Comparison of ENCODE assay signal across 8 cellular contexts in genomic region chr13:71865858-71866172, GRCh38. TPM values are rescaled to one million over a fixed set of nuclear protein-coding genes. Genes with fewer than 3 reads are reported as not detected.
DNase-seq lines count a peak whose midpoint lies in the region; ATAC-seq and TF ChIP-seq lines count a peak whose summit lies in the region.

No MANE protein-coding gene starts in this region.

- H3K36me3 ChIP-seq in skeletal muscle satellite cell (ENCODE audit: insufficient read depth, low read length) = no peaks in the 10 kb centered on the region

- H3K9ac ChIP-seq in skeletal muscle satellite cell (ENCODE audit: low read depth, low read length) = no peak overlapping the region

- no peak for DNase-seq in activated naive CD4-positive, alpha-beta T cell treated with anti-CD3 and anti-CD28 coated beads, Interleukin-2, amount 50 U/mL, for 16 hours
- no peak for DNase-seq in activated B cell treated with CpG ODN at 0.5 μM for 24 hours
- peak; percentile 1 for DNase-seq in hepatic stellate cell (ENCODE audit: low spot score)
- DNase-seq in SW480 (ENCODE audit: low spot score) = no peak
- no peak for DNase-seq in Kasumi-1 (lab: John Stamatoyannopoulos, UW)

- no peaks in the 10 kb centered on the region for H3K36me3 Mint-ChIP-seq in activated naive CD4-positive, alpha-beta T cell treated with anti-CD3 and anti-CD28 coated beads, Interleukin-2, amount 50 U/mL, for 24 hours
- H3K36me3 Mint-ChIP-seq in activated B cell treated with CpG ODN at 0.5 μM for 24 hours (ENCODE audit: low read depth) = no peaks in the 10 kb centered on the region

- CTCF ChIA-PET in activated B cell treated with CpG ODN at 0.5 μM for 24 hours (lab: Charles Lee) = no interaction called here

- H3K4me1 Mint-ChIP-seq in activated naive CD4-positive, alpha-beta T cell treated with anti-CD3 and anti-CD28 coated beads, Interleukin-2, amount 50 U/mL, for 24 hours = peaks cover 27% of the 10 kb centered on the region
- peaks cover 26% of the 10 kb centered on the region for H3K4me1 Mint-ChIP-seq in activated B cell treated with CpG ODN at 0.5 μM for 24 hours

- no peaks in the 10 kb centered on the region for H3K9me3 ChIP-seq in skeletal muscle satellite cell (replicated peaks; ENCODE audit: low read length)

- no peak for TF ChIP-seq CTCF in activated B cell treated with CpG ODN at 0.5 μM for 24 hours (IDR thresholded peaks at IDR 0.05)

- ATAC-seq in activated B cell treated with CpG ODN at 0.5 μM for 24 hours (ENCODE audit: low read depth) (no peak), HG03108 (IDR thresholded peaks at IDR 0.05; ENCODE audit: unreplicated experiment) (no peak)

- intact Hi-C loops in activated B cell treated with CpG ODN at 0.5 μM for 24 hours (cut with micrococcal nuclease) = no loop called here

- POLR2A ChIA-PET in activated B cell treated with CpG ODN at 0.5 μM for 24 hours (lab: Charles Lee) = no interaction called here

- H3K27me3 ChIP-seq in skeletal muscle satellite cell (ENCODE audit: control insufficient read depth, insufficient read depth, low read length) = peaks cover 86% of the 10 kb centered on the region

- H3K4me2 ChIP-seq in skeletal muscle satellite cell (ENCODE audit: low read length) = peak overlapping the region; percentile 94

- H3K9me3 Mint-ChIP-seq in activated naive CD4-positive, alpha-beta T cell treated with anti-CD3 and anti-CD28 coated beads, Interleukin-2, amount 50 U/mL, for 24 hours = no peaks in the 10 kb centered on the region
- no peaks in the 10 kb centered on the region for H3K9me3 Mint-ChIP-seq in activated B cell treated with CpG ODN at 0.5 μM for 24 hours

- no peak overlapping the region for H3K27ac Mint-ChIP-seq in activated naive CD4-positive, alpha-beta T cell treated with anti-CD3 and anti-CD28 coated beads, Interleukin-2, amount 50 U/mL, for 24 hours
- no peak overlapping the region for H3K27ac Mint-ChIP-seq in activated B cell treated with CpG ODN at 0.5 μM for 24 hours

- H3K4me3 ChIP-seq in skeletal muscle satellite cell (ENCODE audit: low read length) = peak overlapping the region; percentile 73

- H3K4me3 Mint-ChIP-seq in activated naive CD4-positive, alpha-beta T cell treated with anti-CD3 and anti-CD28 coated beads, Interleukin-2, amount 50 U/mL, for 24 hours = peak overlapping the region; percentile 71
- H3K4me3 Mint-ChIP-seq in activated B cell treated with CpG ODN at 0.5 μM for 24 hours = peak overlapping the region; percentile 52

- H3K27me3 Mint-ChIP-seq in activated naive CD4-positive, alpha-beta T cell treated with anti-CD3 and anti-CD28 coated beads, Interleukin-2, amount 50 U/mL, for 24 hours = peaks cover 40% of the 10 kb centered on the region
- H3K27me3 Mint-ChIP-seq in activated B cell treated with CpG ODN at 0.5 μM for 24 hours = peaks cover 41% of the 10 kb centered on the region

- peaks cover 19% of the 10 kb centered on the region for H3K4me1 ChIP-seq in skeletal muscle satellite cell (ENCODE audit: control insufficient read depth, insufficient read depth, low read length)

RNA-seq across cellular contexts. Expression of gene DACH1, which starts 1.2 kb away (rescaled TPM):
- total RNA-seq in activated B cell treated with CpG ODN at 0.5 μM for 24 hours = not detected in 2 replicates
- total RNA-seq in skeletal muscle satellite cell (2012; rRNA removed) = not detected in 2 replicates
